8 cellular contexts compared by ENCODE assay signal in the genomic region with DNA sequence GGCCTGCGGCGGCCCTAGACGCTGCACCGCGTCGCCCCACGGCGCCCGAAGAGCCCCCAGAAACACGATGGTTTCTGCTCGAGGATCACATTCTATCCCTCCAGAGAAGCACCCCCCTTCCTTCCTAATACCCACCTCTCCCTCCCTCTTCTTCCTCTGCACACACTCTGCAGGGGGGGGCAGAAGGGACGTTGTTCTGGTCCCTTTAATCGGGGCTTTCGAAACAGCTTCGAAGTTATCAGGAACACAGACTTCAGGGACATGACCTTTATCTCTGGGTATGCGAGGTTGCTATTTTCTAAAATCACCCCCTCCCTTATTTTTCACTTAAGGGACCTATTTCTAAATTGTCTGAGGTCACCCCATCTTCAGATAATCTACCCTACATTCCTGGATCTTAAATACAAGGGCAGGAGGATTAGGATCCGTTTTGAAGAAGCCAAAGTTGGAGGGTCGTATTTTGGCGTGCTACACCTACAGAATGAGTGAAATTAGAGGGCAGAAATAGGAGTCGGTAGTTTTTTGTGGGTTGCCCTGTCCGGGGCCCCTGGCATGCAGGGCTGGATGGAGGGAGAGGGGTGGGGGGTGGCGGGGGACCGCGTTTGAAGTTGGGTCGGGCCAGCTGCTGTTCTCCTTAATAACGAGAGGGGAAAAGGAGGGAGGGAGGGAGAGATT.
DNase-seq lines count a peak whose midpoint lies in the region; TF ChIP-seq lines count a peak whose summit lies in the region.

No MANE protein-coding gene starts in this region.

- 0 out of 2 replicates have a peak overlapping the region, but pooled peaks have one; percentile 22 for H3K27ac ChIP-seq in SK-N-MC

- no peaks in the 10 kb centered on the region for H3K9me3 ChIP-seq in SK-N-MC (ENCODE audit: low read depth, low read length)

- H3K4me3 ChIP-seq in SK-N-MC, result peak overlapping the region; percentile 97
- H3K4me3 ChIP-seq in fibroblast of pulmonary artery (replicated peaks; ENCODE audit: low read depth, low read length), result peak overlapping the region; percentile 76

- no peak for TF ChIP-seq CTCF in fibroblast of pulmonary artery (IDR thresholded peaks at IDR 0.05; ENCODE audit: low read length, missing control alignments)

- DNase-seq in GF-D8 (lab: John Stamatoyannopoulos, UW) (peak; percentile 80), SK-N-MC (ENCODE audit: low read depth, low spot score) (no peak), fibroblast of pulmonary artery (ENCODE audit: low read depth) (no peak), pons (ENCODE audit: low spot score) (peak; percentile 23), NCI-H2107 treated with DMSO at 0.1 percent for 48 hours (lab: John Stamatoyannopoulos, UW; ENCODE audit: unreplicated experiment) (no peak), D341Med (ENCODE audit: low spot score) (no peak), germinal center (ENCODE audit: low spot score) (no peak), DMS 273 treated with DMSO at 0.1 percent for 48 hours (lab: John Stamatoyannopoulos, UW) (no peak)

- H3K36me3 ChIP-seq in SK-N-MC (ENCODE audit: insufficient read depth, low read length), result peaks cover 23% of the 10 kb centered on the region

- no peak overlapping the region for H3K9ac ChIP-seq in SK-N-MC (ENCODE audit: insufficient read length)

Comparison
In these comparisons a context has a peak if more than half of its experiments do, and no peak if none do; other contexts are left out.
1. DNase-seq: peak in GF-D8 (single experiment) and pons (single experiment); none in SK-N-MC (single experiment), fibroblast of pulmonary artery (single experiment), NCI-H2107 treated with DMSO at 0.1 percent for 48 hours (single experiment), D341Med (single experiment), germinal center (single experiment) and DMS 273 treated with DMSO at 0.1 percent for 48 hours (single experiment).